In the genomic region with DNA sequence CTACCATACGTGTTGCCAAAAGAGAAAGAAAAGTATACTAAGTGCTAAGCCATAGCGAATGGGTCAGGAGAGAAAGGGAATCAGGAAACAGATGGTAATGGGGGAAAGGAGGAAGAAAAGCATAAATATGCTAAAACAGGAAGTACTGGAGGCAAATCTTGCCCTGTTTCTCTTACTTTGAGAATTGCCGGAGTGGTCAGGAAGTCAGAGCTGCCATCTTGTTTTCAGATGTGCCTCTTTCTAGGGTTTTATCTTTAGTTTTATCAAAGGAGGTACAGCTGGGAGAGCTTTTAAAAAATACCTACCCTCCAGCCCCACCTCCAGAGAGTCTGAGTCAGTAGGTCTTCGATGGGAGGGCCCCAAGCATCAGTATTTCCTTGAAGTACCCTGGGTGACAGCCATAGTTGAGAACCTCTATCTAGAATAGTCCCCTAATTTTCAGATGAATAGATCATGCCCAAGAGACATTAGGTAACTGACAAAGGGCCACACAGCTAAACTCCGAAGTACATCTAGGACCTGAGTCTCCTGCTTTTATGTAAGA, we compare ENCODE assay signal across 1 cellular context.
TF ChIP-seq lines count a peak whose summit lies in the region.

No MANE protein-coding gene starts in this region.

TF ChIP-seq in WTC11, 78 proteins besides CTCF, POLR2A, EP300 and RAD21 (continued from another document):
- TF ChIP-seq, protein P1, sequence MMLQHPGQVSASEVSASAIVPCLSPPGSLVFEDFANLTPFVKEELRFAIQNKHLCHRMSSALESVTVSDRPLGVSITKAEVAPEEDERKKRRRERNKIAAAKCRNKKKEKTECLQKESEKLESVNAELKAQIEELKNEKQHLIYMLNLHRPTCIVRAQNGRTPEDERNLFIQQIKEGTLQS (CRISPR knock-in tag; conservative IDR thresholded peaks at IDR 0.05): no peak
- TF ChIP-seq KAT7 (CRISPR knock-in tag; IDR thresholded peaks at IDR 0.05; ENCODE audit: borderline replicate concordance) (no peak), JUN (CRISPR knock-in tag; IDR thresholded peaks at IDR 0.05) (no peak), ZNF396 (CRISPR knock-in tag; IDR thresholded peaks at IDR 0.05; ENCODE audit: borderline replicate concordance) (no peak), EMX1 (CRISPR knock-in tag; IDR thresholded peaks at IDR 0.05) (no peak), GABPB1 (CRISPR knock-in tag; IDR thresholded peaks at IDR 0.05) (no peak)
- TF ChIP-seq, protein P2, sequence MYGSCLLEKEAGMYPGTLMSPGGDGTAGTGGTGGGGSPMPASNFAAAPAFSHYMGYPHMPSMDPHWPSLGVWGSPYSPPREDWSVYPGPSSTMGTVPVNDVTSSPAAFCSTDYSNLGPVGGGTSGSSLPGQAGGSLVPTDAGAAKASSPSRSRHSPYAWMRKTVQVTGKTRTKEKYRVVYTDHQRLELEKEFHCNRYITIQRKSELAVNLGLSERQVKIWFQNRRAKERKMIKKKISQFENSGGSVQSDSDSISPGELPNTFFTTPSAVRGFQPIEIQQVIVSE (CRISPR knock-in tag; IDR thresholded peaks at IDR 0.05; ENCODE audit: borderline replicate concordance): no peak
- TF ChIP-seq, protein P3, sequence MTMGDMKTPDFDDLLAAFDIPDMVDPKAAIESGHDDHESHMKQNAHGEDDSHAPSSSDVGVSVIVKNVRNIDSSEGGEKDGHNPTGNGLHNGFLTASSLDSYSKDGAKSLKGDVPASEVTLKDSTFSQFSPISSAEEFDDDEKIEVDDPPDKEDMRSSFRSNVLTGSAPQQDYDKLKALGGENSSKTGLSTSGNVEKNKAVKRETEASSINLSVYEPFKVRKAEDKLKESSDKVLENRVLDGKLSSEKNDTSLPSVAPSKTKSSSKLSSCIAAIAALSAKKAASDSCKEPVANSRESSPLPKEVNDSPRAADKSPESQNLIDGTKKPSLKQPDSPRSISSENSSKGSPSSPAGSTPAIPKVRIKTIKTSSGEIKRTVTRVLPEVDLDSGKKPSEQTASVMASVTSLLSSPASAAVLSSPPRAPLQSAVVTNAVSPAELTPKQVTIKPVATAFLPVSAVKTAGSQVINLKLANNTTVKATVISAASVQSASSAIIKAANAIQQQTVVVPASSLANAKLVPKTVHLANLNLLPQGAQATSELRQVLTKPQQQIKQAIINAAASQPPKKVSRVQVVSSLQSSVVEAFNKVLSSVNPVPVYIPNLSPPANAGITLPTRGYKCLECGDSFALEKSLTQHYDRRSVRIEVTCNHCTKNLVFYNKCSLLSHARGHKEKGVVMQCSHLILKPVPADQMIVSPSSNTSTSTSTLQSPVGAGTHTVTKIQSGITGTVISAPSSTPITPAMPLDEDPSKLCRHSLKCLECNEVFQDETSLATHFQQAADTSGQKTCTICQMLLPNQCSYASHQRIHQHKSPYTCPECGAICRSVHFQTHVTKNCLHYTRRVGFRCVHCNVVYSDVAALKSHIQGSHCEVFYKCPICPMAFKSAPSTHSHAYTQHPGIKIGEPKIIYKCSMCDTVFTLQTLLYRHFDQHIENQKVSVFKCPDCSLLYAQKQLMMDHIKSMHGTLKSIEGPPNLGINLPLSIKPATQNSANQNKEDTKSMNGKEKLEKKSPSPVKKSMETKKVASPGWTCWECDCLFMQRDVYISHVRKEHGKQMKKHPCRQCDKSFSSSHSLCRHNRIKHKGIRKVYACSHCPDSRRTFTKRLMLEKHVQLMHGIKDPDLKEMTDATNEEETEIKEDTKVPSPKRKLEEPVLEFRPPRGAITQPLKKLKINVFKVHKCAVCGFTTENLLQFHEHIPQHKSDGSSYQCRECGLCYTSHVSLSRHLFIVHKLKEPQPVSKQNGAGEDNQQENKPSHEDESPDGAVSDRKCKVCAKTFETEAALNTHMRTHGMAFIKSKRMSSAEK (CRISPR knock-in tag; IDR thresholded peaks at IDR 0.05; ENCODE audit: borderline replicate concordance): no peak
- TF ChIP-seq, protein P4, sequence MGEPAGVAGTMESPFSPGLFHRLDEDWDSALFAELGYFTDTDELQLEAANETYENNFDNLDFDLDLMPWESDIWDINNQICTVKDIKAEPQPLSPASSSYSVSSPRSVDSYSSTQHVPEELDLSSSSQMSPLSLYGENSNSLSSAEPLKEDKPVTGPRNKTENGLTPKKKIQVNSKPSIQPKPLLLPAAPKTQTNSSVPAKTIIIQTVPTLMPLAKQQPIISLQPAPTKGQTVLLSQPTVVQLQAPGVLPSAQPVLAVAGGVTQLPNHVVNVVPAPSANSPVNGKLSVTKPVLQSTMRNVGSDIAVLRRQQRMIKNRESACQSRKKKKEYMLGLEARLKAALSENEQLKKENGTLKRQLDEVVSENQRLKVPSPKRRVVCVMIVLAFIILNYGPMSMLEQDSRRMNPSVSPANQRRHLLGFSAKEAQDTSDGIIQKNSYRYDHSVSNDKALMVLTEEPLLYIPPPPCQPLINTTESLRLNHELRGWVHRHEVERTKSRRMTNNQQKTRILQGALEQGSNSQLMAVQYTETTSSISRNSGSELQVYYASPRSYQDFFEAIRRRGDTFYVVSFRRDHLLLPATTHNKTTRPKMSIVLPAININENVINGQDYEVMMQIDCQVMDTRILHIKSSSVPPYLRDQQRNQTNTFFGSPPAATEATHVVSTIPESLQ (CRISPR knock-in tag; IDR thresholded peaks at IDR 0.05): no peak
- TF ChIP-seq, protein P5, sequence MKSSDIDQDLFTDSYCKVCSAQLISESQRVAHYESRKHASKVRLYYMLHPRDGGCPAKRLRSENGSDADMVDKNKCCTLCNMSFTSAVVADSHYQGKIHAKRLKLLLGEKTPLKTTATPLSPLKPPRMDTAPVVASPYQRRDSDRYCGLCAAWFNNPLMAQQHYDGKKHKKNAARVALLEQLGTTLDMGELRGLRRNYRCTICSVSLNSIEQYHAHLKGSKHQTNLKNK (CRISPR knock-in tag; IDR thresholded peaks at IDR 0.05): no peak
